34 cellular contexts compared by ENCODE assay signal in the genomic region with DNA sequence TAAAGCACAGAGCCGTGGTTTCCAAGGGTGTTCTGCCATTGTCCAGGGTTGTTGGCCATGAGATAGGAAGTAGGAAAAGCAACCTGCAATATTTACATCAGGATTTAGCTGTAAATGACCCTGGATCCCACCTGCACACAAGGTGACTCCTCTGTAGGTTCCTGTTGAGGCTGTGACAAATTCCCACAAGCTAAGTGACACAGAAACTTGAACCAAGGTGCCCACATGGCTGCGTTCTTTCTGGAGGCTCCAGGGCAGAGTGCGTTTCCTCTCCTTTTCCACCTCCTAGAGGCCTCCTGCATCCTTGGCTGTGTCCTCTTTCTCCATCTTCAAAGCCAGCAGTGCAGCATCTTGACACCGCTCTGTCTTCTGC. TPM values are rescaled to one million over a fixed set of nuclear protein-coding genes. Genes with fewer than 3 reads are reported as not detected.
"Had no signal": no experiment of that assay in that cellular context is flagged by ENCODE, and none has a peak within 500 bp of the region (broad histone marks: within the 10 kb centered on the region; RNA-seq: fewer than 3 reads in every experiment).

No MANE protein-coding gene starts in this region.

- H3K27me3 ChIP-seq: adrenal gland, ascending aorta, cardiac muscle cell, colonic mucosa, foreskin keratinocyte, gastrocnemius medialis had no signal

- FAIRE-seq: endometrium had no signal

- H3K36me3 Mint-ChIP-seq: brain had no signal

- H3K27ac ChIP-seq: adrenal gland, ascending aorta, breast epithelium, cardiac muscle cell, colonic mucosa, foreskin keratinocyte, gastrocnemius medialis, WERI-Rb-1 had no signal

- H3K4me1 Mint-ChIP-seq: activated B cell treated with CpG ODN at 0.5 μM for 24 hours; activated CD8-positive, alpha-beta memory T cell treated with anti-CD3 and anti-CD28 coated beads, Interleukin-2, amount 10 ng/mL, durations not matched to agents 7 days and 5 days; activated naive CD4-positive, alpha-beta T cell treated with anti-CD3 and anti-CD28 coated beads, Interleukin-2, amount 10 ng/mL, durations not matched to agents 7 days and 5 days; brain had no signal

- H3K4me1 ChIP-seq: adrenal gland, ascending aorta, breast epithelium, colonic mucosa, foreskin keratinocyte, gastrocnemius medialis had no signal

- H3K27ac Mint-ChIP-seq: activated B cell treated with CpG ODN at 0.5 μM for 24 hours; activated CD4-positive, alpha-beta memory T cell treated with anti-CD3 and anti-CD28 coated beads for 36 hours; activated CD8-positive, alpha-beta memory T cell treated with anti-CD3 and anti-CD28 coated beads, Interleukin-2, amount 10 ng/mL, durations not matched to agents 7 days and 5 days; activated CD8-positive, alpha-beta T cell treated with anti-CD3 and anti-CD28 coated beads, Interleukin-2, amount 10 ng/mL, durations not matched to agents 7 days and 5 days; activated naive CD4-positive, alpha-beta T cell treated with anti-CD3 and anti-CD28 coated beads, Interleukin-2, amount 10 ng/mL, durations not matched to agents 7 days and 5 days; activated T-helper 1 cell treated with anti-CD3 and anti-CD28 coated beads, Interleukin-12 subunit alpha, Interleukin-12 subunit beta, Interleukin-2, Interleukin-4 antibody, amounts not matched to agents 30 ng/mL and 10 ng/mL and 1 ng/mL, durations not matched to agents 14 hours and 24 hours and 36 hours; brain; T-helper 1 cell treated with Interleukin-12 subunit alpha and Interleukin-12 subunit beta and Interleukin-4 antibody, amounts not matched to agents 30 μg/mL and 1 μg/mL, for 36 hours; T-helper 2 cell treated with Interferon-gamma antibody and Interleukin-4, amounts not matched to agents 5 μg/mL and 100 μg/mL, for 36 hours had no signal

- H3K9me3 ChIP-seq: adrenal gland, ascending aorta, colonic mucosa, gastrocnemius medialis had no signal

- H3K4me3 Mint-ChIP-seq: activated B cell treated with CpG ODN at 0.5 μM for 24 hours; activated CD4-positive, alpha-beta memory T cell treated with anti-CD3 and anti-CD28 coated beads for 36 hours; activated CD8-positive, alpha-beta memory T cell treated with anti-CD3 and anti-CD28 coated beads, Interleukin-2, amount 10 ng/mL, durations not matched to agents 7 days and 5 days; activated CD8-positive, alpha-beta T cell treated with anti-CD3 and anti-CD28 coated beads, Interleukin-2, amount 10 ng/mL, durations not matched to agents 7 days and 5 days; activated naive CD4-positive, alpha-beta T cell treated with anti-CD3 and anti-CD28 coated beads, Interleukin-2, amount 10 ng/mL, durations not matched to agents 7 days and 5 days; activated T-helper 1 cell treated with anti-CD3 and anti-CD28 coated beads, Interleukin-12 subunit alpha, Interleukin-12 subunit beta, Interleukin-2, Interleukin-4 antibody, amounts not matched to agents 30 ng/mL and 10 ng/mL and 1 ng/mL, durations not matched to agents 14 hours and 24 hours and 36 hours; brain; T-cell; T-helper 1 cell treated with Interleukin-12 subunit alpha and Interleukin-12 subunit beta and Interleukin-4 antibody, amounts not matched to agents 30 μg/mL and 1 μg/mL, for 36 hours; T-helper 2 cell treated with Interferon-gamma antibody and Interleukin-4, amounts not matched to agents 5 μg/mL and 100 μg/mL, for 36 hours had no signal

- H3K36me3 ChIP-seq: adrenal gland, ascending aorta, breast epithelium, cardiac muscle cell, colonic mucosa, gastrocnemius medialis, WERI-Rb-1 had no signal

- H3K27me3 Mint-ChIP-seq: activated CD4-positive, alpha-beta memory T cell treated with anti-CD3 and anti-CD28 coated beads for 36 hours had no signal

- ATAC-seq: activated CD4-positive, CD25-positive, alpha-beta regulatory T cell treated with anti-CD3 and anti-CD28 coated beads, Interleukin-2, amount 50 U/mL, for 24 hours; activated CD8-positive, alpha-beta memory T cell treated with anti-CD3 and anti-CD28 coated beads, Interleukin-2, amount 10 ng/mL, durations not matched to agents 7 days and 5 days; activated naive CD4-positive, alpha-beta T cell treated with anti-CD3 and anti-CD28 coated beads, Interleukin-2, amount 50 U/mL, for 72 hours; foreskin keratinocyte; gastrocnemius medialis; T-cell had no signal

- H3K4me3 ChIP-seq: adrenal gland, ascending aorta, breast epithelium, cardiac muscle cell, colonic mucosa, gastrocnemius medialis had no signal

- DNase-seq: activated B cell treated with CpG ODN at 0.5 μM for 24 hours; activated CD8-positive, alpha-beta memory T cell treated with anti-CD3 and anti-CD28 coated beads, Interleukin-2, amount 50 U/mL, for 4 hours; activated gamma-delta T cell; activated T-cell treated with anti-CD3 and anti-CD28 coated beads, Interleukin-2, amount 50 U/mL, for 1 hour; activated T-cell treated with anti-CD3 and anti-CD28 coated beads, Interleukin-2, amount 50 U/mL, for 48 hours; central memory CD4-positive, alpha-beta T cell; cerebellar nuclear complex; colonic mucosa; effector CD8-positive, alpha-beta T cell; gastrocnemius medialis; SW 1271; T1000; WERI-Rb-1 had no signal

RNA-seq across cellular contexts. Expression of a gene that starts 11.9 kb away (rescaled TPM):
- total RNA-seq: ascending aorta, epithelial cell of proximal tubule, foreskin keratinocyte had no signal
- polyA plus RNA-seq: foreskin keratinocyte had no signal

RNA-seq across cellular contexts. Expression of a gene that starts 39.0 kb away (rescaled TPM):
- total RNA-seq: activated B cell treated with CpG ODN at 0.5 μM for 24 hours; activated CD4-positive, alpha-beta memory T cell treated with anti-CD3 and anti-CD28 coated beads for 36 hours; activated CD8-positive, alpha-beta memory T cell treated with anti-CD3 and anti-CD28 coated beads for 36 hours; activated CD8-positive, alpha-beta memory T cell treated with anti-CD3 and anti-CD28 coated beads, Interleukin-2, amount 10 ng/mL, durations not matched to agents 7 days and 5 days; activated CD8-positive, alpha-beta T cell treated with anti-CD3 and anti-CD28 coated beads, Interleukin-2, amount 10 ng/mL, durations not matched to agents 7 days and 5 days; activated naive CD4-positive, alpha-beta T cell treated with anti-CD3 and anti-CD28 coated beads, Interleukin-2, amount 50 U/mL, for 72 hours; activated T-helper 1 cell treated with anti-CD3 and anti-CD28 coated beads, Interleukin-12 subunit alpha, Interleukin-12 subunit beta, Interleukin-2, Interleukin-4 antibody, amounts not matched to agents 30 ng/mL and 10 ng/mL and 1 ng/mL, durations not matched to agents 14 hours and 24 hours and 36 hours; ascending aorta; cardiac muscle cell; colonic mucosa; dermis microvascular lymphatic vessel endothelial cell; epithelial cell of proximal tubule; foreskin keratinocyte; glomerular endothelial cell had no signal
- polyA plus RNA-seq: cardiac muscle cell, foreskin keratinocyte had no signal
